ENCODE assay signal across 16 cellular contexts in the genomic region with DNA sequence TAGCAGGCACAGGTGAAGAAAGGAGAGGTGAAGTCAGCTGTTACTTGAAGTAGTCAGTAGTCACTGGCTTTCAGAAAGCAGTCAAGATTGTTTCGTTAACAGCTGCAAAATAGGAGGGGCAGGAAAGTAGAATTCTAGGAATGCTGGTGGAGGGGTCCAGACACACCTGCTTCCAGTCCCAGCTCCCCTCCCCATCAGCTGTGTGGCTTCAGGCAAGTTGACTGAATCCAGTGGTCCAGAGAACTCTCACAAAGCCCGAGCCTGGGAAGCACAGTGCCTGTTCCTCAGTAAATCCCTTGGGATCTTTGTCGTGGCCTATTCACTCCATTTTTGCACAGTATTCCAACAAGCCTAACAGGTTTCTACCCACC. TPM values are rescaled to one million over a fixed set of nuclear protein-coding genes. Genes with fewer than 3 reads are reported as not detected.
DNase-seq lines count a peak whose midpoint lies in the region; ATAC-seq and TF ChIP-seq lines count a peak whose summit lies in the region.
"Had no signal": no experiment of that assay in that cellular context is flagged by ENCODE, and none has a peak within 500 bp of the region (broad histone marks: within the 10 kb centered on the region; RNA-seq: fewer than 3 reads in every experiment).

No MANE protein-coding gene starts in this region.

- H3K9ac ChIP-seq in mesendoderm (ENCODE audit: low read length): no peak overlapping the region

- no peak for ATAC-seq in CD4-positive, CD25-positive, alpha-beta regulatory T cell (ENCODE audit: low read depth in 2 of 2)
- no peak for ATAC-seq in CD8-positive, alpha-beta T cell
- ATAC-seq in T-cell (replicated peaks in 1 of 4) (no peak), Right ventricle myocardium inferior (no peak)
- ATAC-seq: K562, PC-3 had no signal

- H2BK15ac ChIP-seq in mesendoderm (replicated peaks; ENCODE audit: low read depth): no peak overlapping the region

- peaks cover 32% of the 10 kb centered on the region for H3K4me1 ChIP-seq in CD4-positive, CD25-positive, alpha-beta regulatory T cell (ENCODE audit: control insufficient read depth, insufficient read depth, low read length, poor library complexity, severe bottlenecking)
- H3K4me1 ChIP-seq in CD8-positive, alpha-beta T cell (ENCODE audit: insufficient read depth, low read length): peaks cover 52% of the 10 kb centered on the region
- peaks cover 2% of the 10 kb centered on the region for H3K4me1 ChIP-seq in mesendoderm (ENCODE audit: control insufficient read depth, low read depth, low read length)

- no peaks in the 10 kb centered on the region for H3K79me1 ChIP-seq in mesendoderm (ENCODE audit: low read length)

- H2BK5ac ChIP-seq in mesendoderm (ENCODE audit: low read length): no peak overlapping the region

- intact Hi-C loops in CD8-positive, alpha-beta T cell (cut with DNase I, micrococcal nuclease): no loop called here
- intact Hi-C loops in Right ventricle myocardium inferior (cut with DNase I): no loop called here

- no peaks in the 10 kb centered on the region for H3K27me3 ChIP-seq in CD4-positive, CD25-positive, alpha-beta regulatory T cell (ENCODE audit: control insufficient read depth, insufficient read depth, low read length)
- H3K27me3 ChIP-seq in CD8-positive, alpha-beta T cell (ENCODE audit: insufficient read depth, low read length): no peaks in the 10 kb centered on the region
- H3K27me3 ChIP-seq in mesendoderm (ENCODE audit: insufficient read depth, low read length, poor library complexity): no peaks in the 10 kb centered on the region

- H3K79me2 ChIP-seq in mesendoderm (ENCODE audit: control insufficient read depth, insufficient read depth, low read length): peaks cover under 1% of the 10 kb centered on the region

- H4K5ac ChIP-seq in mesendoderm (ENCODE audit: low read length): no peak overlapping the region

- WGBS in mesendoderm (ENCODE audit: extremely low coverage, insufficient coverage, low lambda C conversion rate): no CpG with 5 or more reads among the region's 3 CpGs

- H4K8ac ChIP-seq in mesendoderm (ENCODE audit: low read depth, low read length): no peak overlapping the region

- H3K9me3 ChIP-seq in CD4-positive, CD25-positive, alpha-beta regulatory T cell (ENCODE audit: control insufficient read depth in 2 of 2, low read length in 2 of 2): no peaks in the 10 kb centered on the region
- H3K9me3 ChIP-seq in CD8-positive, alpha-beta T cell (ENCODE audit: low read length): no peaks in the 10 kb centered on the region

- no peak overlapping the region for H2AK5ac ChIP-seq in mesendoderm (ENCODE audit: low read length)

- POLR2A ChIA-PET in CD8-positive, alpha-beta T cell (lab: Charles Lee): no interaction called here
- POLR2A ChIA-PET in T-cell (lab: Charles Lee): no interaction called here

- H3K23ac ChIP-seq in mesendoderm (ENCODE audit: low read length): no peak overlapping the region

- H3K9me3 Mint-ChIP-seq in CD4-positive, CD25-positive, alpha-beta regulatory T cell: no peaks in the 10 kb centered on the region
- no peaks in the 10 kb centered on the region for H3K9me3 Mint-ChIP-seq in CD8-positive, alpha-beta T cell
- H3K9me3 Mint-ChIP-seq in T-cell: no peaks in the 10 kb centered on the region

- H3K56ac ChIP-seq in mesendoderm (ENCODE audit: low read length): no peak overlapping the region

- peaks cover 5 to 55% (median 29%) of the 10 kb centered on the region in 4 donors for H3K4me1 Mint-ChIP-seq in CD4-positive, CD25-positive, alpha-beta regulatory T cell
- H3K4me1 Mint-ChIP-seq in CD8-positive, alpha-beta T cell (ENCODE audit: low read depth): peaks cover 51% of the 10 kb centered on the region
- H3K4me1 Mint-ChIP-seq in T-cell: peaks cover 49 to 57% (median 55%) of the 10 kb centered on the region in 3 donors

- no peaks in the 10 kb centered on the region for H3K27me3 Mint-ChIP-seq in CD4-positive, CD25-positive, alpha-beta regulatory T cell
- no peaks in the 10 kb centered on the region for H3K27me3 Mint-ChIP-seq in CD8-positive, alpha-beta T cell (ENCODE audit: low read depth)
- no peaks in the 10 kb centered on the region for H3K27me3 Mint-ChIP-seq in T-cell

- TF ChIP-seq CTCF in CD8-positive, alpha-beta T cell (IDR thresholded peaks at IDR 0.05): no peak
- TF ChIP-seq CTCF in GM10266 (IDR thresholded peaks at IDR 0.05; ENCODE audit: control insufficient read depth, insufficient read depth, low read depth, missing control alignments): no peak

- CTCF ChIA-PET in CD8-positive, alpha-beta T cell (lab: Charles Lee): interaction anchor here (1.5 to 8.0 kb wide), 2 partner anchors 93 to 297 kb away, joined by 6 to 42 read pairs; no protein-coding TSS in a partner anchor
- CTCF ChIA-PET in T-cell (lab: Charles Lee): interaction anchor here in 1 of 2 donors (0.5 kb wide), 1 partner anchor 275 kb away, joined by 6 read pairs; no protein-coding TSS in a partner anchor

- H3K36me3 Mint-ChIP-seq in CD4-positive, CD25-positive, alpha-beta regulatory T cell: no peaks in the 10 kb centered on the region
- peaks cover 3% of the 10 kb centered on the region for H3K36me3 Mint-ChIP-seq in CD8-positive, alpha-beta T cell
- no peaks in the 10 kb centered on the region for H3K36me3 Mint-ChIP-seq in T-cell

- no peak overlapping the region for H2BK120ac ChIP-seq in mesendoderm (ENCODE audit: low read depth, low read length)

- no peak overlapping the region for H3K27ac ChIP-seq in CD4-positive, CD25-positive, alpha-beta regulatory T cell (ENCODE audit: insufficient read depth, low read length, poor library complexity, severe bottlenecking)
- H3K27ac ChIP-seq in CD8-positive, alpha-beta T cell (ENCODE audit: low read depth, low read length): no peak overlapping the region
- H3K27ac ChIP-seq in mesendoderm (ENCODE audit: low read depth, low read length): no peak overlapping the region

- H3K4me3 Mint-ChIP-seq in CD4-positive, CD25-positive, alpha-beta regulatory T cell: peak overlapping the region in 1 of 4 donors; percentile 71
- H3K4me3 Mint-ChIP-seq in CD8-positive, alpha-beta T cell: no peak overlapping the region
- no peak overlapping the region for H3K4me3 Mint-ChIP-seq in T-cell

- H3K4me2 ChIP-seq in mesendoderm (ENCODE audit: low read length): no peak overlapping the region

- H3K4me3 ChIP-seq in CD4-positive, CD25-positive, alpha-beta regulatory T cell (ENCODE audit: low read depth, low read length): no peak overlapping the region
- H3K4me3 ChIP-seq in CD8-positive, alpha-beta T cell (ENCODE audit: low read depth, low read length): no peak overlapping the region
- no peak overlapping the region for H3K4me3 ChIP-seq in mesendoderm (ENCODE audit: low read length)
- H3K4me3 ChIP-seq: K562 had no signal

- H3K36me3 ChIP-seq in CD4-positive, CD25-positive, alpha-beta regulatory T cell (ENCODE audit: control insufficient read depth, insufficient read depth, low read length): no peaks in the 10 kb centered on the region
- H3K36me3 ChIP-seq in CD8-positive, alpha-beta T cell (ENCODE audit: insufficient read depth, low read length): no peaks in the 10 kb centered on the region
- H3K36me3 ChIP-seq in mesendoderm (ENCODE audit: control insufficient read depth, insufficient read depth, low read length): no peaks in the 10 kb centered on the region

- H3K4ac ChIP-seq in mesendoderm (ENCODE audit: low read depth, low read length): no peak overlapping the region

- DNase-seq in CD4-positive, CD25-positive, alpha-beta regulatory T cell: no peak
- no peak for DNase-seq in CD8-positive, alpha-beta T cell
- DNase-seq in T-cell (no peak), mesendoderm (peak; percentile 70), SKM-1 (lab: John Stamatoyannopoulos, UW; ENCODE audit: unreplicated experiment) (no peak), Right ventricle myocardium inferior (ENCODE audit: missing footprints) (no peak), GM10266 (ENCODE audit: extremely low spot score) (no peak)
- DNase-seq: ACHN, DMS 273 treated with DMSO at 0.1 percent for 48 hours, EL, NCI-H146, NCI-H2081 treated with DMSO at 0.1 percent for 48 hours, NCI-H345, PC-3 had no signal

- H3K27ac Mint-ChIP-seq in CD4-positive, CD25-positive, alpha-beta regulatory T cell: peak overlapping the region in 2 of 3 donors; percentile 38 to 84
- H3K27ac Mint-ChIP-seq in CD8-positive, alpha-beta T cell: peak overlapping the region; percentile 80
- peak overlapping the region; percentile 34 to 62 for H3K27ac Mint-ChIP-seq in T-cell

- H3K18ac ChIP-seq in mesendoderm (ENCODE audit: low read length): no peak overlapping the region

RNA-seq across cellular contexts. Expression of a gene that starts 4.6 kb away (rescaled TPM):
- 91.5 TPM for total RNA-seq in CD4-positive, CD25-positive, alpha-beta regulatory T cell
- polyA plus RNA-seq in CD4-positive, CD25-positive, alpha-beta regulatory T cell: 10 to 100 TPM in 2 of 4 donors, 1 to 10 TPM in 2; 8.6 to 15.2 (median 9.7) TPM
- total RNA-seq in CD8-positive, alpha-beta T cell: 10 to 100 TPM; 74.5 to 75.6 TPM
- 10 to 100 TPM; 49.2 to 67.2 (median 54.5) TPM for total RNA-seq in T-cell
- 62.9 TPM for polyA plus RNA-seq in mesendoderm (2013, experiment 1 of 2)
- 59.7 TPM for polyA plus RNA-seq in mesendoderm (2013, experiment 2 of 2)
- total RNA-seq in Right ventricle myocardium inferior: 6.0 TPM

RNA-seq across cellular contexts. Expression of a gene that starts 8.5 kb away (rescaled TPM):
- not detected for total RNA-seq in CD4-positive, CD25-positive, alpha-beta regulatory T cell
- polyA plus RNA-seq in CD4-positive, CD25-positive, alpha-beta regulatory T cell: not detected
- total RNA-seq in CD8-positive, alpha-beta T cell: not detected
- total RNA-seq in T-cell: not detected
- polyA plus RNA-seq in mesendoderm (2013, experiment 1 of 2): not detected
- not detected for polyA plus RNA-seq in mesendoderm (2013, experiment 2 of 2)
- not detected for total RNA-seq in Right ventricle myocardium inferior
- total RNA-seq: HT-29, K562, PC-3 had no signal
- polyA plus RNA-seq: K562 had no signal

RNA-seq across cellular contexts. Expression of a gene that starts 12.8 kb away (rescaled TPM):
- total RNA-seq in CD4-positive, CD25-positive, alpha-beta regulatory T cell: not detected
- polyA plus RNA-seq in CD4-positive, CD25-positive, alpha-beta regulatory T cell: not detected
- not detected for total RNA-seq in CD8-positive, alpha-beta T cell
- total RNA-seq in T-cell (not detected), Right ventricle myocardium inferior (not detected)
- polyA plus RNA-seq in mesendoderm (2013, experiment 1 of 2): not detected
- not detected for polyA plus RNA-seq in mesendoderm (2013, experiment 2 of 2)
- total RNA-seq: HT-29, K562, PC-3 had no signal
- polyA plus RNA-seq: K562 had no signal

RNA-seq across cellular contexts. Expression of a gene that starts 15.7 kb away (rescaled TPM):
- not detected for total RNA-seq in CD4-positive, CD25-positive, alpha-beta regulatory T cell
- polyA plus RNA-seq in CD4-positive, CD25-positive, alpha-beta regulatory T cell: not detected
- total RNA-seq in CD8-positive, alpha-beta T cell: not detected
- total RNA-seq in T-cell: not detected
- not detected for polyA plus RNA-seq in mesendoderm (2013, experiment 1 of 2)
- not detected for polyA plus RNA-seq in mesendoderm (2013, experiment 2 of 2)
- not detected for total RNA-seq in Right ventricle myocardium inferior
- total RNA-seq: HT-29, K562, PC-3 had no signal
- polyA plus RNA-seq: K562 had no signal

RNA-seq across cellular contexts. Expression of a gene that starts 20.5 kb away (rescaled TPM):
- not detected for total RNA-seq in CD4-positive, CD25-positive, alpha-beta regulatory T cell
- not detected for polyA plus RNA-seq in CD4-positive, CD25-positive, alpha-beta regulatory T cell
- total RNA-seq in CD8-positive, alpha-beta T cell: not detected
- total RNA-seq in T-cell: not detected
- 1.9 TPM for polyA plus RNA-seq in mesendoderm (2013, experiment 1 of 2)
- polyA plus RNA-seq in mesendoderm (2013, experiment 2 of 2): 2.6 TPM
- total RNA-seq in Right ventricle myocardium inferior: not detected
- total RNA-seq: HT-29, K562, PC-3 had no signal
- polyA plus RNA-seq: K562 had no signal
